ENCODE assay signal across 8 cellular contexts in the genomic region with DNA sequence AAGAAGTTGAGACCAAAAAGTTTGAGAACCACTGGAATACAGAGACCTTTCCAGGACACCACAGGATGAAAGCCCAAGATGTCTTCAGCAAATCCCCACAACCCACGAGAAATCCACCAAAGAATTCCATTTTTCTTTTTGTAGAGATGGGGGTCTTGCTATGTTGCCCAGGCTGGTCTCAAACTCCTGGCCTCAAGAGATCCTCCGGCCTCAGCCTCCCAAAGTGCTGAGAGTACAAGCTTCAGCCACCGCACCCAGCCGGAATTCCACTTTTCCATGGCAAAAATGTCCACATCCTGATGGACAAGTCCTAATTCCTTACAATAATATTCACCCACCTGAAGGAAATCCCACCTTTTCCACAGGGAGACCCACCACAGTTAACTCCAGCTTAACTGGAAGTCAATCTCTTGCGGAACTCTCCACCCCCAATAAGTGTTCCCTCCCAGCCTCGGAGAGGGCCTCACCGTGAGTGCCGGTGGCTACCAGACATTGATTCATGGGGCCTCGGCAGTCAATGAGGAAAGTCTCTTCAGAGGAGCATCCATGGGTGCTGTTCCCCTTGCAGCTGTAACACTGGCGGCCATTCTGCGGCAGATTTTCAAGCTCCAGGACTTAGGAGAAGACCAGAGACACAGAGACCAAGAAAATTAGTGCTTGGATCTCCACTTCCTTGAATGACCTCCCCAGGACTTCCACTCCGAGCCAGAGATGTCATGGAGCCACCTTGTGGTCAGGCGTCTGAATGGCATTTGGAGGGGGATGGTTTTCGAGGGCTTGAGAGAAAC. TPM values are rescaled to one million over a fixed set of nuclear protein-coding genes. Genes with fewer than 3 reads are reported as not detected.
A peak's percentile ranks its signal among the peaks of the same experiment; 100 is the strongest.
DNase-seq lines count a peak whose midpoint lies in the region; ATAC-seq lines count a peak whose summit lies in the region.

No MANE protein-coding gene starts in this region.

- DNase-seq in DMS153 (lab: John Stamatoyannopoulos, UW): peak; percentile 41
- DNase-seq in HT-29 (ENCODE audit: low spot score): peak; percentile 91
- peak; percentile 63 for DNase-seq in RPMI7951 (ENCODE audit: low read depth)
- peak; percentile 78 for DNase-seq in astrocyte of the hippocampus (ENCODE audit: low read depth, low spot score)
- peak in 42 of 51 donors; percentile 12 to 76 (median 44) for DNase-seq in hypothalamus (lab: John Stamatoyannopoulos, UW)
- peak; percentile 76 for DNase-seq in sciatic nerve (ENCODE audit: low spot score)
- no peak for DNase-seq in HPDE6-E6E7 (ENCODE audit: extremely low spot score)

- intact Hi-C loops in sciatic nerve (cut with DNase I): loop anchor here (10.0 kb wide), 1 partner anchor 57 kb away; the partner anchor contains the start of genes IRGQ and ZNF576

- ATAC-seq in sciatic nerve (peak; percentile 79), GM21423 (IDR thresholded peaks at IDR 0.05; ENCODE audit: unreplicated experiment) (no peak)

RNA-seq across cellular contexts. Expression of gene CADM4, which starts 12.3 kb away (rescaled TPM):
- 2.7 and 6.4 TPM in 2 replicates for total RNA-seq in HT-29 (2014; rRNA removed; shearing (Covaris generic))
- 2.5 and 3.8 TPM in 2 replicates for total RNA-seq in RPMI7951 (2014; rRNA removed; shearing (Covaris generic))
- 175 TPM for total RNA-seq in sciatic nerve

RNA-seq across cellular contexts. Expression of gene PLAUR, which starts 18.0 kb away (rescaled TPM):
- 174 and 190 TPM in 2 replicates for total RNA-seq in HT-29 (2014; rRNA removed; shearing (Covaris generic))
- 426 and 458 TPM in 2 replicates for total RNA-seq in RPMI7951 (2014; rRNA removed; shearing (Covaris generic))
- 36.9 TPM for total RNA-seq in sciatic nerve

RNA-seq across cellular contexts. Expression of gene ZNF428, which starts 32.5 kb away (rescaled TPM):
- total RNA-seq in HT-29 (2014; rRNA removed; shearing (Covaris generic)): 92.9 and 100 TPM in 2 replicates
- 49.5 and 62.6 TPM in 2 replicates for total RNA-seq in RPMI7951 (2014; rRNA removed; shearing (Covaris generic))
- total RNA-seq in sciatic nerve: 39.1 TPM

RNA-seq across cellular contexts. Expression of gene SRRM5, which starts 40.1 kb away (rescaled TPM):
- 0.50 and 0.74 TPM in 2 replicates for total RNA-seq in HT-29 (2014; rRNA removed; shearing (Covaris generic))
- 0.10 and 0.12 TPM in 2 replicates for total RNA-seq in RPMI7951 (2014; rRNA removed; shearing (Covaris generic))
- 0.58 TPM for total RNA-seq in sciatic nerve

RNA-seq across cellular contexts. Expression of gene ZNF576, which starts 55.6 kb away (rescaled TPM):
- 29.6 and 41.8 TPM in 2 replicates for total RNA-seq in HT-29 (2014; rRNA removed; shearing (Covaris generic))
- total RNA-seq in RPMI7951 (2014; rRNA removed; shearing (Covaris generic)): 13.1 and 18.9 TPM in 2 replicates
- total RNA-seq in sciatic nerve: 14.3 TPM

Comparison
In these comparisons a context has a peak if more than half of its experiments do, and no peak if none do; other contexts are left out.
1. RNA of gene CADM4, which starts 12.3 kb away (total RNA-seq): 175 TPM in sciatic nerve (single experiment); 2.7 to 6.4 TPM in HT-29 and 2.5 to 3.8 TPM in RPMI7951; every median in the first group is over 10 times any median in the second.